Comparison of ENCODE assay signal across 20 cellular contexts in genomic region chr3:78742041-78742440, GRCh38.
DNase-seq lines count a peak whose midpoint lies in the region; ATAC-seq and TF ChIP-seq lines count a peak whose summit lies in the region.
"Had no signal": no experiment of that assay in that cellular context is flagged by ENCODE, and none has a peak within 500 bp of the region (broad histone marks: within the 10 kb centered on the region; RNA-seq: fewer than 3 reads in every experiment).

No MANE protein-coding gene starts in this region.

- H3K36me3 Mint-ChIP-seq in glutamatergic neuron (ENCODE audit: unreplicated experiment) (no peaks in the 10 kb centered on the region), T-helper 17 cell (ENCODE audit: low read depth) (no peaks in the 10 kb centered on the region)
- H3K36me3 Mint-ChIP-seq in natural killer cell treated with Interleukin-12 subunit alpha and Interleukin-12 subunit beta and Interleukin-15 and Interleukin-18, amount 100 ng/mL, for 72 hours: peaks cover 16% of the 10 kb centered on the region
- H3K36me3 Mint-ChIP-seq: CD8-positive, alpha-beta memory T cell had no signal

- H3K4me1 ChIP-seq in effector memory CD4-positive, alpha-beta T cell (ENCODE audit: control insufficient read depth, insufficient read depth, low read length, poor library complexity, severe bottlenecking): no peaks in the 10 kb centered on the region

- TF ChIP-seq CTCF in epithelial cell of esophagus (IDR thresholded peaks at IDR 0.05; ENCODE audit: insufficient read depth, low read depth, low read length, missing control alignments) (no peak), glutamatergic neuron (IDR thresholded peaks at IDR 0.05; ENCODE audit: partially characterized antibody, unreplicated experiment) (no peak)

- H3K4me3 Mint-ChIP-seq in glutamatergic neuron (ENCODE audit: unreplicated experiment): no peak overlapping the region
- no peak overlapping the region for H3K4me3 Mint-ChIP-seq in natural killer cell treated with Interleukin-12 subunit alpha and Interleukin-12 subunit beta and Interleukin-15 and Interleukin-18, amount 100 ng/mL, for 72 hours
- no peak overlapping the region for H3K4me3 Mint-ChIP-seq in T-helper 17 cell
- H3K4me3 Mint-ChIP-seq: B cell; CD4-positive, alpha-beta T cell; CD8-positive, alpha-beta memory T cell had no signal

- H3K4me1 Mint-ChIP-seq in glutamatergic neuron (ENCODE audit: low read depth, unreplicated experiment): peaks cover 48% of the 10 kb centered on the region
- no peaks in the 10 kb centered on the region for H3K4me1 Mint-ChIP-seq in natural killer cell treated with Interleukin-12 subunit alpha and Interleukin-12 subunit beta and Interleukin-15 and Interleukin-18, amount 100 ng/mL, for 72 hours (ENCODE audit: low read depth in 2 of 2)
- no peaks in the 10 kb centered on the region for H3K4me1 Mint-ChIP-seq in T-helper 17 cell
- H3K4me1 Mint-ChIP-seq: B cell; CD8-positive, alpha-beta memory T cell had no signal

- peaks cover 17% of the 10 kb centered on the region for H3K27me3 Mint-ChIP-seq in glutamatergic neuron (ENCODE audit: unreplicated experiment)
- no peaks in the 10 kb centered on the region for H3K27me3 Mint-ChIP-seq in natural killer cell treated with Interleukin-12 subunit alpha and Interleukin-12 subunit beta and Interleukin-15 and Interleukin-18, amount 100 ng/mL, for 72 hours
- H3K27me3 Mint-ChIP-seq in T-helper 17 cell: no peaks in the 10 kb centered on the region
- H3K27me3 Mint-ChIP-seq: B cell; CD4-positive, alpha-beta T cell; CD8-positive, alpha-beta memory T cell had no signal

- no peaks in the 10 kb centered on the region for H3K27me3 ChIP-seq in effector memory CD4-positive, alpha-beta T cell (replicated peaks; ENCODE audit: control insufficient read depth, insufficient read depth, low read length, poor library complexity, severe bottlenecking)
- H3K27me3 ChIP-seq: BLaER1 had no signal

- no peak for ATAC-seq in natural killer cell treated with Interleukin-12 subunit alpha and Interleukin-12 subunit beta and Interleukin-15 and Interleukin-18, amount 100 ng/mL, for 72 hours
- no peak for ATAC-seq in T-helper 17 cell

- no peaks in the 10 kb centered on the region for H3K36me3 ChIP-seq in effector memory CD4-positive, alpha-beta T cell (ENCODE audit: control insufficient read depth, insufficient read depth, low read length)

- H3K9me3 Mint-ChIP-seq in glutamatergic neuron (ENCODE audit: unreplicated experiment): peaks cover 8% of the 10 kb centered on the region
- H3K9me3 Mint-ChIP-seq in natural killer cell treated with Interleukin-12 subunit alpha and Interleukin-12 subunit beta and Interleukin-15 and Interleukin-18, amount 100 ng/mL, for 72 hours: peaks cover 18% of the 10 kb centered on the region

- no peak overlapping the region for H3K4me3 ChIP-seq in epithelial cell of esophagus (ENCODE audit: low read length)
- H3K4me3 ChIP-seq in effector memory CD4-positive, alpha-beta T cell (ENCODE audit: insufficient read depth, low read depth, low read length, poor library complexity, severe bottlenecking): no peak overlapping the region
- H3K4me3 ChIP-seq: BLaER1, GM23248 had no signal

- peak; percentile 5 for DNase-seq in NCI-H82 (lab: John Stamatoyannopoulos, UW)
- no peak for DNase-seq in NCI-H82 treated with DMSO at 0.1 percent for 48 hours (lab: John Stamatoyannopoulos, UW; ENCODE audit: unreplicated experiment)
- peak; percentile 15 for DNase-seq in epithelial cell of esophagus (ENCODE audit: low read depth)
- DNase-seq in glutamatergic neuron: no peak
- no peak for DNase-seq in natural killer cell treated with Interleukin-12 subunit alpha and Interleukin-12 subunit beta and Interleukin-15 and Interleukin-18, amount 100 ng/mL, for 72 hours (ENCODE audit: low spot score)
- no peak for DNase-seq in effector memory CD4-positive, alpha-beta T cell
- DNase-seq in T-helper 17 cell: no peak
- DNase-seq in NCI-H526 (lab: John Stamatoyannopoulos, UW): no peak
- DNase-seq: CD4-positive, alpha-beta T cell; CD8-positive, alpha-beta memory T cell; DMS53; DMS79 treated with DMSO at 0.1 percent for 48 hours; GF-D8; GM23248; H7; HCEC 1CT had no signal

- H3K27ac Mint-ChIP-seq in glutamatergic neuron (ENCODE audit: unreplicated experiment) (peak overlapping the region; percentile 39), T-helper 17 cell (no peak overlapping the region)
- no peak overlapping the region for H3K27ac Mint-ChIP-seq in natural killer cell treated with Interleukin-12 subunit alpha and Interleukin-12 subunit beta and Interleukin-15 and Interleukin-18, amount 100 ng/mL, for 72 hours
- H3K27ac Mint-ChIP-seq: B cell; CD4-positive, alpha-beta T cell; CD8-positive, alpha-beta memory T cell had no signal

- no peak overlapping the region for H3K27ac ChIP-seq in effector memory CD4-positive, alpha-beta T cell (ENCODE audit: insufficient read depth, low read length, poor library complexity, severe bottlenecking)
- H3K27ac ChIP-seq: 22Rv1, BLaER1, C4-2B, GM23248 had no signal

- no peaks in the 10 kb centered on the region for H3K9me3 ChIP-seq in effector memory CD4-positive, alpha-beta T cell (ENCODE audit: control insufficient read depth, low read length)
- peaks cover 3% of the 10 kb centered on the region for H3K9me3 ChIP-seq in T-helper 17 cell (ENCODE audit: control insufficient read depth, low read length, poor library complexity, severe bottlenecking)
- H3K9me3 ChIP-seq: BLaER1 had no signal

Comparison
In these comparisons a context has a peak if more than half of its experiments do, and no peak if none do; other contexts are left out.
1. DNase-seq: peak in NCI-H82 (single experiment) and epithelial cell of esophagus (single experiment); none in NCI-H82 treated with DMSO at 0.1 percent for 48 hours (single experiment), glutamatergic neuron (single experiment), natural killer cell treated with Interleukin-12 subunit alpha and Interleukin-12 subunit beta and Interleukin-15 and Interleukin-18, amount 100 ng/mL, for 72 hours (single experiment), effector memory CD4-positive, alpha-beta T cell (0 of 3), T-helper 17 cell (0 of 3) and NCI-H526 (0 of 2).